ENCODE assay signal across 2 cellular contexts in the genomic region with DNA sequence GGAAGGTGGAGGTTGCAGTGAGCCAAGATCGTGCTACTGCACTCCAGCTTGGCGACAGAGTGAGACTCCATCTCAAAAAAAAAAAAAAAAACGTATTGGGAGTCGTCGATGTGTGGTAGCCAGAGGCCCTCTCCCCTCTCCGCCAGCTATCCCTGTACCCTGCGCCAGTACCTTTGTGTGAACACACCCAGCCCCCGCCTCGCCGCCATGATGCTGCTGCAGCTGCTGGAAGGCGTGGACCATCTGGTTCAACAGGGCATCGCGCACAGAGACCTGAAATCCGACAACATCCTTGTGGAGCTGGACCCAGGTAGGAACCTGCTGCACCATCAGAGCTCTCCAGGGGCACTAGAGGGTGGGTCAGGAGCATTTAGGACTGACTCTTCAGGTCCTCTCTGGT.
TF ChIP-seq lines count a peak whose summit lies in the region.

No MANE protein-coding gene starts in this region.

TF ChIP-seq in GM23338, 12 proteins besides CTCF, POLR2A, EP300 and RAD21 (continues in another document):
- TF ChIP-seq EZH2phosphoT487 (IDR thresholded peaks at IDR 0.05; ENCODE audit: unreplicated experiment) = no peak
- TF ChIP-seq ZNF331 (CRISPR knock-in tag; IDR thresholded peaks at IDR 0.05; ENCODE audit: low read depth) = no peak
- TF ChIP-seq, protein P1, sequence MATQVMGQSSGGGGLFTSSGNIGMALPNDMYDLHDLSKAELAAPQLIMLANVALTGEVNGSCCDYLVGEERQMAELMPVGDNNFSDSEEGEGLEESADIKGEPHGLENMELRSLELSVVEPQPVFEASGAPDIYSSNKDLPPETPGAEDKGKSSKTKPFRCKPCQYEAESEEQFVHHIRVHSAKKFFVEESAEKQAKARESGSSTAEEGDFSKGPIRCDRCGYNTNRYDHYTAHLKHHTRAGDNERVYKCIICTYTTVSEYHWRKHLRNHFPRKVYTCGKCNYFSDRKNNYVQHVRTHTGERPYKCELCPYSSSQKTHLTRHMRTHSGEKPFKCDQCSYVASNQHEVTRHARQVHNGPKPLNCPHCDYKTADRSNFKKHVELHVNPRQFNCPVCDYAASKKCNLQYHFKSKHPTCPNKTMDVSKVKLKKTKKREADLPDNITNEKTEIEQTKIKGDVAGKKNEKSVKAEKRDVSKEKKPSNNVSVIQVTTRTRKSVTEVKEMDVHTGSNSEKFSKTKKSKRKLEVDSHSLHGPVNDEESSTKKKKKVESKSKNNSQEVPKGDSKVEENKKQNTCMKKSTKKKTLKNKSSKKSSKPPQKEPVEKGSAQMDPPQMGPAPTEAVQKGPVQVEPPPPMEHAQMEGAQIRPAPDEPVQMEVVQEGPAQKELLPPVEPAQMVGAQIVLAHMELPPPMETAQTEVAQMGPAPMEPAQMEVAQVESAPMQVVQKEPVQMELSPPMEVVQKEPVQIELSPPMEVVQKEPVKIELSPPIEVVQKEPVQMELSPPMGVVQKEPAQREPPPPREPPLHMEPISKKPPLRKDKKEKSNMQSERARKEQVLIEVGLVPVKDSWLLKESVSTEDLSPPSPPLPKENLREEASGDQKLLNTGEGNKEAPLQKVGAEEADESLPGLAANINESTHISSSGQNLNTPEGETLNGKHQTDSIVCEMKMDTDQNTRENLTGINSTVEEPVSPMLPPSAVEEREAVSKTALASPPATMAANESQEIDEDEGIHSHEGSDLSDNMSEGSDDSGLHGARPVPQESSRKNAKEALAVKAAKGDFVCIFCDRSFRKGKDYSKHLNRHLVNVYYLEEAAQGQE (IDR thresholded peaks at IDR 0.05; ENCODE audit: unreplicated experiment) = no peak
- no peak for TF ChIP-seq NANOG (IDR thresholded peaks at IDR 0.05; ENCODE audit: borderline replicate concordance)
- no peak for TF ChIP-seq EZH2 (IDR thresholded peaks at IDR 0.05; ENCODE audit: low read depth, unreplicated experiment)
- no peak for TF ChIP-seq ZNF114 (CRISPR knock-in tag; IDR thresholded peaks at IDR 0.05)
- no peak for TF ChIP-seq CREB1 (CRISPR knock-in tag; IDR thresholded peaks at IDR 0.05; ENCODE audit: low read depth)
- TF ChIP-seq, protein P2, sequence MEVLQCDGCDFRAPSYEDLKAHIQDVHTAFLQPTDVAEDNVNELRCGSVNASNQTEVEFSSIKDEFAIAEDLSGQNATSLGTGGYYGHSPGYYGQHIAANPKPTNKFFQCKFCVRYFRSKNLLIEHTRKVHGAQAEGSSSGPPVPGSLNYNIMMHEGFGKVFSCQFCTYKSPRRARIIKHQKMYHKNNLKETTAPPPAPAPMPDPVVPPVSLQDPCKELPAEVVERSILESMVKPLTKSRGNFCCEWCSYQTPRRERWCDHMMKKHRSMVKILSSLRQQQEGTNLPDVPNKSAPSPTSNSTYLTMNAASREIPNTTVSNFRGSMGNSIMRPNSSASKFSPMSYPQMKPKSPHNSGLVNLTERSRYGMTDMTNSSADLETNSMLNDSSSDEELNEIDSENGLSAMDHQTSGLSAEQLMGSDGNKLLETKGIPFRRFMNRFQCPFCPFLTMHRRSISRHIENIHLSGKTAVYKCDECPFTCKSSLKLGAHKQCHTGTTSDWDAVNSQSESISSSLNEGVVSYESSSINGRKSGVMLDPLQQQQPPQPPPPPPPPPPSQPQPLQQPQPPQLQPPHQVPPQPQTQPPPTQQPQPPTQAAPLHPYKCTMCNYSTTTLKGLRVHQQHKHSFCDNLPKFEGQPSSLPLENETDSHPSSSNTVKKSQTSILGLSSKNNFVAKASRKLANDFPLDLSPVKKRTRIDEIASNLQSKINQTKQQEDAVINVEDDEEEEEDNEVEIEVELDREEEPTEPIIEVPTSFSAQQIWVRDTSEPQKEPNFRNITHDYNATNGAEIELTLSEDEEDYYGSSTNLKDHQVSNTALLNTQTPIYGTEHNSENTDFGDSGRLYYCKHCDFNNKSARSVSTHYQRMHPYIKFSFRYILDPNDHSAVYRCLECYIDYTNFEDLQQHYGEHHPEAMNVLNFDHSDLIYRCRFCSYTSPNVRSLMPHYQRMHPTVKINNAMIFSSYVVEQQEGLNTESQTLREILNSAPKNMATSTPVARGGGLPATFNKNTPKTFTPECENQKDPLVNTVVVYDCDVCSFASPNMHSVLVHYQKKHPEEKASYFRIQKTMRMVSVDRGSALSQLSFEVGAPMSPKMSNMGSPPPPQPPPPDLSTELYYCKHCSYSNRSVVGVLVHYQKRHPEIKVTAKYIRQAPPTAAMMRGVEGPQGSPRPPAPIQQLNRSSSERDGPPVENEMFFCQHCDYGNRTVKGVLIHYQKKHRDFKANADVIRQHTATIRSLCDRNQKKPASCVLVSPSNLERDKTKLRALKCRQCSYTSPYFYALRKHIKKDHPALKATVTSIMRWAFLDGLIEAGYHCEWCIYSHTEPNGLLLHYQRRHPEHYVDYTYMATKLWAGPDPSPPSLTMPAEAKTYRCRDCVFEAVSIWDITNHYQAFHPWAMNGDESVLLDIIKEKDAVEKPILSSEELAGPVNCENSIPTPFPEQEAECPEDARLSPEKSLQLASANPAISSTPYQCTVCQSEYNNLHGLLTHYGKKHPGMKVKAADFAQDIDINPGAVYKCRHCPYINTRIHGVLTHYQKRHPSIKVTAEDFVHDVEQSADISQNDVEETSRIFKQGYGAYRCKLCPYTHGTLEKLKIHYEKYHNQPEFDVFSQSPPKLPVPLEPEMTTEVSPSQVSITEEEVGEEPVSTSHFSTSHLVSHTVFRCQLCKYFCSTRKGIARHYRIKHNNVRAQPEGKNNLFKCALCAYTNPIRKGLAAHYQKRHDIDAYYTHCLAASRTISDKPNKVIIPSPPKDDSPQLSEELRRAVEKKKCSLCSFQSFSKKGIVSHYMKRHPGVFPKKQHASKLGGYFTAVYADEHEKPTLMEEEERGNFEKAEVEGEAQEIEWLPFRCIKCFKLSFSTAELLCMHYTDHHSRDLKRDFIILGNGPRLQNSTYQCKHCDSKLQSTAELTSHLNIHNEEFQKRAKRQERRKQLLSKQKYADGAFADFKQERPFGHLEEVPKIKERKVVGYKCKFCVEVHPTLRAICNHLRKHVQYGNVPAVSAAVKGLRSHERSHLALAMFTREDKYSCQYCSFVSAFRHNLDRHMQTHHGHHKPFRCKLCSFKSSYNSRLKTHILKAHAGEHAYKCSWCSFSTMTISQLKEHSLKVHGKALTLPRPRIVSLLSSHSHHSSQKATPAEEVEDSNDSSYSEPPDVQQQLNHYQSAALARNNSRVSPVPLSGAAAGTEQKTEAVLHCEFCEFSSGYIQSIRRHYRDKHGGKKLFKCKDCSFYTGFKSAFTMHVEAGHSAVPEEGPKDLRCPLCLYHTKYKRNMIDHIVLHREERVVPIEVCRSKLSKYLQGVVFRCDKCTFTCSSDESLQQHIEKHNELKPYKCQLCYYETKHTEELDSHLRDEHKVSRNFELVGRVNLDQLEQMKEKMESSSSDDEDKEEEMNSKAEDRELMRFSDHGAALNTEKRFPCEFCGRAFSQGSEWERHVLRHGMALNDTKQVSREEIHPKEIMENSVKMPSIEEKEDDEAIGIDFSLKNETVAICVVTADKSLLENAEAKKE (CRISPR knock-in tag; IDR thresholded peaks at IDR 0.05) = no peak
- TF ChIP-seq, protein P3, sequence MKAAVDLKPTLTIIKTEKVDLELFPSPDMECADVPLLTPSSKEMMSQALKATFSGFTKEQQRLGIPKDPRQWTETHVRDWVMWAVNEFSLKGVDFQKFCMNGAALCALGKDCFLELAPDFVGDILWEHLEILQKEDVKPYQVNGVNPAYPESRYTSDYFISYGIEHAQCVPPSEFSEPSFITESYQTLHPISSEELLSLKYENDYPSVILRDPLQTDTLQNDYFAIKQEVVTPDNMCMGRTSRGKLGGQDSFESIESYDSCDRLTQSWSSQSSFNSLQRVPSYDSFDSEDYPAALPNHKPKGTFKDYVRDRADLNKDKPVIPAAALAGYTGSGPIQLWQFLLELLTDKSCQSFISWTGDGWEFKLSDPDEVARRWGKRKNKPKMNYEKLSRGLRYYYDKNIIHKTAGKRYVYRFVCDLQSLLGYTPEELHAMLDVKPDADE (IDR thresholded peaks at IDR 0.05) = no peak
- no peak for TF ChIP-seq POLR2AphosphoS5 (IDR thresholded peaks at IDR 0.05; ENCODE audit: low read depth)

TF ChIP-seq in GM12878, 131 proteins besides CTCF, POLR2A, EP300 and RAD21:
- TF ChIP-seq KDM1A (IDR thresholded peaks at IDR 0.05; ENCODE audit: borderline replicate concordance) (no peak), MTA2 (IDR thresholded peaks at IDR 0.05; ENCODE audit: low read depth) (no peak), HDAC2 (IDR thresholded peaks at IDR 0.05) (no peak), MEF2A (IDR thresholded peaks at IDR 0.05; ENCODE audit: insufficient read depth, low read depth, low read length) (no peak), JUNB (IDR thresholded peaks at IDR 0.05) (no peak), RBBP5 (conservative IDR thresholded peaks at IDR 0.05) (no peak), CHD4 (IDR thresholded peaks at IDR 0.05) (no peak)
TF ChIP-seq in GM12878: peak in this region for 0.
